ENCODE assay signal across 10 cellular contexts in the genomic region with DNA sequence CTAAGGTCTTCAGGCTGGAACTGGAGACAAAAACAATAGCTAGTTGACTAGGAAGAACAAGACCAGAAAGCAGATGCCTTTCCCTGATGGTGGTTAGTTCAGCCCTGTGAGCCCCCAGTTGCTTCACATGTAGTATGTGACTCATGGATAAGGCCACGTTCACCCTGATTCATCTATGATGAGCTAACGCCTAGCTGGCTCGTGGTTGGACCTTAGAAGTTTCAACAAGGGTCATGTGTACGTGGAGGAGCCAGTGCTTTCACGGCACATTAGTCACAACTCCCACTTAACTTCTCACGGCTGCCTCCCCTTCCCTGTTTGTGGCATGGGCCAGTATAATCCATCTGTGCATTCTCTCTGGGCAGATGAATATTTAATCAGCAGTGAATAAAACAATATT. TPM values are rescaled to one million over a fixed set of nuclear protein-coding genes. Genes with fewer than 3 reads are reported as not detected.
A peak's percentile ranks its signal among the peaks of the same experiment; 100 is the strongest.
DNase-seq lines count a peak whose midpoint lies in the region; ATAC-seq lines count a peak whose summit lies in the region.
"Had no signal": no experiment of that assay in that cellular context is flagged by ENCODE, and none has a peak within 500 bp of the region (broad histone marks: within the 10 kb centered on the region; RNA-seq: fewer than 3 reads in every experiment).

No MANE protein-coding gene starts in this region.

- no peak overlapping the region for H3K27ac Mint-ChIP-seq in immature natural killer cell
- H3K27ac Mint-ChIP-seq: memory B cell had no signal

- H3K4me1 Mint-ChIP-seq in immature natural killer cell, result no peaks in the 10 kb centered on the region
- H3K4me1 Mint-ChIP-seq: memory B cell had no signal

- no peaks in the 10 kb centered on the region for H3K36me3 Mint-ChIP-seq in immature natural killer cell
- H3K36me3 Mint-ChIP-seq: memory B cell had no signal

- peaks cover 0 to 2% (median 2%) of the 10 kb centered on the region in 3 donors for H3K27me3 Mint-ChIP-seq in immature natural killer cell (ENCODE audit: low read depth in 3 of 3)

- ATAC-seq in GM21825 (IDR thresholded peaks at IDR 0.05; ENCODE audit: unreplicated experiment), result no peak

- H3K4me3 Mint-ChIP-seq in immature natural killer cell, result no peak overlapping the region
- H3K4me3 Mint-ChIP-seq: memory B cell had no signal

- DNase-seq in GM04504 (ENCODE audit: low read depth) (peak; percentile 95), RKO (ENCODE audit: low spot score) (peak; percentile 83), fibroblast of peridontal ligament (ENCODE audit: extremely low read depth) (peak; percentile 100), renal cortical epithelial cell (ENCODE audit: low read depth) (peak; percentile 100), NCI-H2171 (lab: John Stamatoyannopoulos, UW) (no peak), pons (ENCODE audit: low spot score) (no peak), immature natural killer cell (no peak)
- DNase-seq: NCI-H1092 treated with DMSO at 0.1 percent for 48 hours had no signal

- peaks cover 0 to 7% (median 3%) of the 10 kb centered on the region in 6 donors for H3K9me3 Mint-ChIP-seq in immature natural killer cell

RNA-seq across cellular contexts. Expression of a gene that starts 20.6 kb away (rescaled TPM):
- 123 and 241 TPM in 2 replicates for total RNA-seq in renal cortical epithelial cell
- polyA plus RNA-seq in immature natural killer cell, result not detected

Comparison
In these comparisons a context has a peak if more than half of its experiments do, and no peak if none do; other contexts are left out.
1. DNase-seq: peak in GM04504 (single experiment), RKO (single experiment), fibroblast of peridontal ligament (single experiment) and renal cortical epithelial cell (single experiment); none in NCI-H2171 (single experiment), pons (single experiment) and immature natural killer cell (0 of 3).